8 cellular contexts compared by ENCODE assay signal in genomic region chr11:117815262-117815803, GRCh38. TPM values are rescaled to one million over a fixed set of nuclear protein-coding genes. Genes with fewer than 3 reads are reported as not detected.
A peak's percentile ranks its signal among the peaks of the same experiment; 100 is the strongest.
DNase-seq lines count a peak whose midpoint lies in the region; ATAC-seq and TF ChIP-seq lines count a peak whose summit lies in the region.

No MANE protein-coding gene starts in this region.

- H3K4me3 Mint-ChIP-seq in activated CD8-positive, alpha-beta memory T cell treated with anti-CD3 and anti-CD28 coated beads, Interleukin-2, amount 10 ng/mL, durations not matched to agents 7 days and 5 days, result peak overlapping the region; percentile 65

- peak overlapping the region; percentile 98 for H3K27ac Mint-ChIP-seq in activated CD8-positive, alpha-beta memory T cell treated with anti-CD3 and anti-CD28 coated beads, Interleukin-2, amount 10 ng/mL, durations not matched to agents 7 days and 5 days

- no peaks in the 10 kb centered on the region for H3K36me3 Mint-ChIP-seq in activated CD8-positive, alpha-beta memory T cell treated with anti-CD3 and anti-CD28 coated beads, Interleukin-2, amount 10 ng/mL, durations not matched to agents 7 days and 5 days

- ATAC-seq in GM21723 (IDR thresholded peaks at IDR 0.05; ENCODE audit: unreplicated experiment), result peak; percentile 68
- ATAC-seq in activated CD8-positive, alpha-beta memory T cell treated with anti-CD3 and anti-CD28 coated beads, Interleukin-2, amount 10 ng/mL, durations not matched to agents 7 days and 5 days, result peak; percentile 69

- 79% methylated on average over 7 of the region's 7 CpGs for WGBS in hepatocyte (ENCODE audit: low lambda C conversion rate, missing lambda C conversion rate)
- 86% methylated on average over 7 of the region's 7 CpGs for WGBS in smooth muscle cell (ENCODE audit: low lambda C conversion rate)

- POLR2A ChIA-PET in GM10248 (lab: Yijun Ruan, JAX), result interaction anchor here (0.6 to 1.6 kb wide), 2 partner anchors 159 to 171 kb away, joined by 4 to 5 read pairs; partner anchors contain the start of gene IL10RA

- peak overlapping the region; percentile 75 for H3K4me2 ChIP-seq in MM.1S (ENCODE audit: low read depth, low read length)
- H3K4me2 ChIP-seq in hepatocyte, result no peak overlapping the region
- H3K4me2 ChIP-seq in smooth muscle cell, result no peak overlapping the region

- H3K9me2 ChIP-seq in MM.1S (replicated peaks; ENCODE audit: insufficient read depth, low read length) (no peaks in the 10 kb centered on the region), hepatocyte (replicated peaks; ENCODE audit: insufficient read depth) (no peaks in the 10 kb centered on the region)

- no peak for TF ChIP-seq CTCF in GM10248 (IDR thresholded peaks at IDR 0.05; ENCODE audit: control extremely low read depth, extremely low read depth, low read depth, missing control alignments)
- TF ChIP-seq CTCF in MM.1S (IDR thresholded peaks at IDR 0.05; ENCODE audit: low read length), result no peak
- TF ChIP-seq CTCF in hepatocyte (IDR thresholded peaks at IDR 0.05; ENCODE audit: poor library complexity), result no peak
- TF ChIP-seq CTCF in smooth muscle cell (IDR thresholded peaks at IDR 0.05; ENCODE audit: borderline replicate concordance, insufficient read depth, poor library complexity, severe bottlenecking), result no peak

- H3K79me2 ChIP-seq in MM.1S (ENCODE audit: low read length) (no peaks in the 10 kb centered on the region), hepatocyte (no peaks in the 10 kb centered on the region), smooth muscle cell (ENCODE audit: low read depth) (no peaks in the 10 kb centered on the region)

- H3K4me3 ChIP-seq in MM.1S (ENCODE audit: low read length), result peak overlapping the region; percentile 19
- H3K4me3 ChIP-seq in hepatocyte, result no peak overlapping the region
- H3K4me3 ChIP-seq in smooth muscle cell, result no peak overlapping the region

- H3K4me1 Mint-ChIP-seq in activated CD8-positive, alpha-beta memory T cell treated with anti-CD3 and anti-CD28 coated beads, Interleukin-2, amount 10 ng/mL, durations not matched to agents 7 days and 5 days, result peaks cover 59% of the 10 kb centered on the region

- peak overlapping the region; percentile 43 for H3K9ac ChIP-seq in MM.1S (ENCODE audit: low read length)
- H3K9ac ChIP-seq in smooth muscle cell (ENCODE audit: low read depth), result no peak overlapping the region

- CTCF ChIA-PET in GM10248 (lab: Yijun Ruan, JAX), result interaction anchor here (0.9 to 15.1 kb wide), 10 partner anchors 9 to 389 kb away, joined by 3 to 344 read pairs (median 44); partner anchors contain the start of genes DSCAML1 and FXYD2
- CTCF ChIA-PET in activated CD8-positive, alpha-beta memory T cell treated with anti-CD3 and anti-CD28 coated beads, Interleukin-2, amount 10 ng/mL, durations not matched to agents 7 days and 5 days (lab: Charles Lee), result interaction anchor here (0.7 to 11.3 kb wide), 12 partner anchors 11 to 391 kb away, joined by 3 to 343 read pairs (median 13); partner anchors contain the start of genes DSCAML1 and FXYD2

- H3K27me3 ChIP-seq in MM.1S (replicated peaks; ENCODE audit: insufficient read depth, low read length), result no peaks in the 10 kb centered on the region
- no peaks in the 10 kb centered on the region for H3K27me3 ChIP-seq in hepatocyte
- H3K27me3 ChIP-seq in smooth muscle cell (ENCODE audit: low read depth), result no peaks in the 10 kb centered on the region

- H3K27ac ChIP-seq in MM.1S (ENCODE audit: low read length) (peak overlapping the region; percentile 85), hepatocyte (peak overlapping the region; percentile 73), smooth muscle cell (ENCODE audit: low read depth) (no peak overlapping the region)

- H3K9me3 ChIP-seq in MM.1S (replicated peaks; ENCODE audit: insufficient read depth, low read length), result no peaks in the 10 kb centered on the region
- no peaks in the 10 kb centered on the region for H3K9me3 ChIP-seq in hepatocyte (ENCODE audit: low read depth)
- H3K9me3 ChIP-seq in smooth muscle cell (replicated peaks; ENCODE audit: low read depth), result no peaks in the 10 kb centered on the region

- peaks cover 26% of the 10 kb centered on the region for H3K4me1 ChIP-seq in MM.1S (ENCODE audit: low read length)
- H3K4me1 ChIP-seq in hepatocyte (ENCODE audit: insufficient read depth), result peaks cover 42% of the 10 kb centered on the region
- peaks cover 28% of the 10 kb centered on the region for H3K4me1 ChIP-seq in smooth muscle cell (ENCODE audit: low read depth)

- H2AFZ ChIP-seq in MM.1S (ENCODE audit: low read length), result peak overlapping the region; percentile 64
- no peak overlapping the region for H2AFZ ChIP-seq in hepatocyte
- H2AFZ ChIP-seq in smooth muscle cell (ENCODE audit: low read depth), result no peak overlapping the region

- no peaks in the 10 kb centered on the region for H3K9me3 Mint-ChIP-seq in activated CD8-positive, alpha-beta memory T cell treated with anti-CD3 and anti-CD28 coated beads, Interleukin-2, amount 10 ng/mL, durations not matched to agents 7 days and 5 days (ENCODE audit: low read depth)

- no peaks in the 10 kb centered on the region for H3K27me3 Mint-ChIP-seq in activated CD8-positive, alpha-beta memory T cell treated with anti-CD3 and anti-CD28 coated beads, Interleukin-2, amount 10 ng/mL, durations not matched to agents 7 days and 5 days

- peak; percentile 83 for DNase-seq in GM10248 (ENCODE audit: extremely low spot score)
- DNase-seq in MM.1S, result peak; percentile 87
- peak; percentile 85 for DNase-seq in activated CD8-positive, alpha-beta memory T cell treated with anti-CD3 and anti-CD28 coated beads, Interleukin-2, amount 10 ng/mL, durations not matched to agents 7 days and 5 days
- DNase-seq in hepatocyte (ENCODE audit: low spot score), result no peak
- peak; percentile 51 for DNase-seq in stimulated activated CD8-positive, alpha-beta memory T cell treated with anti-CD3 and anti-CD28 coated beads, Interleukin-12 subunit alpha, Interleukin-12 subunit beta, amount 100 ng/mL, for 4 hours (ENCODE audit: low read depth)
- DNase-seq in smooth muscle cell (lab: John Stamatoyannopoulos, UW; ENCODE audit: unreplicated experiment), result no peak
- no peak for DNase-seq in SK-N-DZ (ENCODE audit: low spot score)

- H4K20me1 ChIP-seq in MM.1S (ENCODE audit: insufficient read depth, low read length) (no peaks in the 10 kb centered on the region), hepatocyte (ENCODE audit: insufficient read depth, poor library complexity, severe bottlenecking) (no peaks in the 10 kb centered on the region), smooth muscle cell (ENCODE audit: low read depth) (no peaks in the 10 kb centered on the region)

- H3K36me3 ChIP-seq in MM.1S (replicated peaks; ENCODE audit: insufficient read depth, low read length) (no peaks in the 10 kb centered on the region), hepatocyte (replicated peaks; ENCODE audit: insufficient read depth, low read depth) (no peaks in the 10 kb centered on the region), smooth muscle cell (ENCODE audit: low read depth) (no peaks in the 10 kb centered on the region)

- H3F3A ChIP-seq in MM.1S (ENCODE audit: insufficient read depth, low read length) (no peaks in the 10 kb centered on the region; the same call in 1 of the 2 replicates), smooth muscle cell (ENCODE audit: low read depth) (peaks cover 9% of the 10 kb centered on the region)

RNA-seq across cellular contexts. Expression of gene FXYD2, which starts 9.2 kb away (rescaled TPM):
- 10 to 100 TPM; 13.1 to 19.0 TPM for total RNA-seq in activated CD8-positive, alpha-beta memory T cell treated with anti-CD3 and anti-CD28 coated beads, Interleukin-2, amount 10 ng/mL, durations not matched to agents 7 days and 5 days
- total RNA-seq in hepatocyte, result 72.7 and 100 TPM in 2 replicates
- polyA plus RNA-seq in hepatocyte, result 93.8 and 97.7 TPM in 2 replicates
- total RNA-seq in smooth muscle cell, result 0.40 TPM in 1 of 2 replicates, not detected in the other
- 1.00 and 2.3 TPM in 2 replicates for polyA plus RNA-seq in smooth muscle cell
- polyA plus RNA-seq in SK-N-DZ (2014; cell fraction: cytosol; rRNA removed), result not detected in 2 replicates
- not detected in 2 replicates for polyA plus RNA-seq in SK-N-DZ (2014; cell fraction: nucleus; rRNA removed)

RNA-seq across cellular contexts. Expression of gene DSCAML1, which starts 18.3 kb away (rescaled TPM):
- 1 to 10 TPM in 1 of 2 experiments, under 1 TPM in 1; 0.42 to 1.4 TPM for total RNA-seq in activated CD8-positive, alpha-beta memory T cell treated with anti-CD3 and anti-CD28 coated beads, Interleukin-2, amount 10 ng/mL, durations not matched to agents 7 days and 5 days
- total RNA-seq in hepatocyte, result 2.6 and 3.2 TPM in 2 replicates
- 0.46 and 1.1 TPM in 2 replicates for polyA plus RNA-seq in hepatocyte
- total RNA-seq in smooth muscle cell, result 0.04 and 0.22 TPM in 2 replicates
- polyA plus RNA-seq in smooth muscle cell, result 0.37 TPM in 1 of 2 replicates, not detected in the other
- 0.22 and 0.28 TPM in 2 replicates for polyA plus RNA-seq in SK-N-DZ (2014; cell fraction: cytosol; rRNA removed)
- 0.02 and 0.04 TPM in 2 replicates for polyA plus RNA-seq in SK-N-DZ (2014; cell fraction: nucleus; rRNA removed)

Comparison
In these comparisons a context has a peak if more than half of its experiments do, and no peak if none do; other contexts are left out.
1. DNase-seq: peak in GM10248 (single experiment), MM.1S (single experiment), activated CD8-positive, alpha-beta memory T cell treated with anti-CD3 and anti-CD28 coated beads, Interleukin-2, amount 10 ng/mL, durations not matched to agents 7 days and 5 days (single experiment) and stimulated activated CD8-positive, alpha-beta memory T cell treated with anti-CD3 and anti-CD28 coated beads, Interleukin-12 subunit alpha, Interleukin-12 subunit beta, amount 100 ng/mL, for 4 hours (single experiment); none in hepatocyte (single experiment), smooth muscle cell (single experiment) and SK-N-DZ (single experiment).
2. RNA of gene FXYD2, which starts 9.2 kb away (total RNA-seq): 72.7 to 100 TPM in hepatocyte and 13.1 to 19.0 TPM in activated CD8-positive, alpha-beta memory T cell treated with anti-CD3 and anti-CD28 coated beads, Interleukin-2, amount 10 ng/mL, durations not matched to agents 7 days and 5 days; 0.40 TPM in smooth muscle cell; every median in the first group is over 10 times any median in the second.